ENCODE assay signal across 17 cellular contexts in the genomic region with DNA sequence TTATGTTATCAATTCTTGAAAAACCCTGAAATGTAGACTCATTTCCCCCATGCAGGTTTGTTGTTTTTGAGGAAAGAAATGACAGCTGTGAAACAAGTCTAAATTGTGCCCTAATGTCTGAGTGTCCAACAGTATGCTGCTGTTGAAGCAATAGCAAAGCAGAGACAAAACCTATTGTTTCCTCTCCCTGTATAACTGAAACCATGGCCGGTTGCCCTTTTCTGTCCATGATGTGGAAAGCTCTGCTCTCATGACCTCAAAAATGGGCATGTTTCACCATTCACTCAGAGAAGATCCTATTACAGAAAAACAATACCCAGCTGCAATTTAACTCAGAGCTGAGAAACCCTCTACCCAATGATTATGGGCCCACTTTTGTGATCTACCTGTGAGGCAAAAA.
"Had no signal": no experiment of that assay in that cellular context is flagged by ENCODE, and none has a peak within 500 bp of the region (broad histone marks: within the 10 kb centered on the region; RNA-seq: fewer than 3 reads in every experiment).

No MANE protein-coding gene starts in this region.

- ATAC-seq: esophagus mucosa, left cardiac atrium, lower lobe of right lung, pancreas, sciatic nerve had no signal

- H3K9me3 ChIP-seq: left ventricle myocardium inferior, lower lobe of right lung, pancreas, prostate gland, stomach had no signal

- H3K27me3 ChIP-seq: pancreas, stomach had no signal

- H3K27ac ChIP-seq: left ventricle myocardium inferior, lower lobe of right lung, pancreas, prostate gland, skin epidermis, stomach had no signal

- H3K4me1 ChIP-seq: left ventricle myocardium inferior, lower lobe of right lung, pancreas, prostate gland, stomach had no signal

- H3K4me3 ChIP-seq: left ventricle myocardium inferior, lower lobe of right lung, pancreas, prostate gland, skin epidermis, stomach had no signal

- DNase-seq: effector memory CD4-positive, alpha-beta T cell; glutamatergic neuron; kidney; left cardiac atrium; left ventricle myocardium inferior; lower lobe of right lung; mesenchymal stem cell; naive B cell; occipital lobe; pancreas; stimulated activated CD4-positive, alpha-beta T cell treated with anti-CD3 and anti-CD28 coated beads, Interleukin-2, amount 100 ng/mL, for 24 hours; stimulated activated naive CD4-positive, alpha-beta T cell; stomach had no signal

- H3K36me3 ChIP-seq: left ventricle myocardium inferior, lower lobe of right lung, pancreas, prostate gland, stomach had no signal
